In genomic region chr3:176430244-176430893, GRCh38 we compare ENCODE assay signal across 8 cellular contexts.
DNase-seq lines count a peak whose midpoint lies in the region; ATAC-seq, FAIRE-seq and TF ChIP-seq lines count a peak whose summit lies in the region.

No MANE protein-coding gene starts in this region.

- POLR2A ChIA-PET in HEK293 (lab: Yijun Ruan, JAX) = no interaction called here
- POLR2A ChIA-PET in activated CD4-positive, alpha-beta T cell treated with anti-CD3 and anti-CD28 coated beads, Interleukin-2, amount 10 ng/mL, durations not matched to agents 7 days and 5 days (lab: Charles Lee) = no interaction called here

- no peak overlapping the region for H2AFZ ChIP-seq in mesenchymal stem cell (ENCODE audit: low read depth, low read length)

- TF ChIP-seq CTCF in HEK293 (tag by site-specific recombination; IDR thresholded peaks at IDR 0.05) (no peak), bronchial epithelial cell (IDR thresholded peaks at IDR 0.05; ENCODE audit: insufficient read depth, low read length, severe bottlenecking) (peak; percentile 54)

- no peak overlapping the region for H4K91ac ChIP-seq in mesenchymal stem cell (ENCODE audit: low read length)

- 100% methylated on average over 1 of the region's 2 CpGs for WGBS in mesenchymal stem cell

- no peak overlapping the region for H3K4me3 ChIP-seq in HEK293 (ENCODE audit: low read depth, low read length)
- no peak overlapping the region for H3K4me3 ChIP-seq in bronchial epithelial cell (ENCODE audit: low read depth, low read length)
- no peak overlapping the region for H3K4me3 ChIP-seq in mesenchymal stem cell (ENCODE audit: insufficient read depth in 1 of 2, low read depth in 1 of 2, low read length in 2 of 2)

- DNase-seq in DMS153 treated with DMSO at 0.1 percent for 48 hours (lab: John Stamatoyannopoulos, UW; ENCODE audit: unreplicated experiment) = peak; percentile 69
- DNase-seq in NCI-H446 treated with DMSO at 0.1 percent for 48 hours (lab: John Stamatoyannopoulos, UW) = peak; percentile 76
- peak; percentile 42 for DNase-seq in bronchial epithelial cell (ENCODE audit: low read depth)
- peak; percentile 57 for DNase-seq in mesenchymal stem cell
- no peak for DNase-seq in activated CD4-positive, alpha-beta T cell treated with anti-CD3 and anti-CD28 coated beads, Interleukin-2, amount 10 ng/mL, durations not matched to agents 7 days and 5 days
- DNase-seq in GF-D8 (lab: John Stamatoyannopoulos, UW) = no peak
- no peak for DNase-seq in activated naive CD4-positive, alpha-beta T cell treated with anti-CD3 and anti-CD28 coated beads, Interleukin-2, amount 50 U/mL, for 72 hours (ENCODE audit: low spot score in 2 of 2)

- no peak overlapping the region for H3K4me3 Mint-ChIP-seq in activated CD4-positive, alpha-beta T cell treated with anti-CD3 and anti-CD28 coated beads, Interleukin-2, amount 10 ng/mL, durations not matched to agents 7 days and 5 days

- H3K4me1 ChIP-seq in HEK293 (ENCODE audit: control insufficient read depth, insufficient read depth, low read length) (no peaks in the 10 kb centered on the region), mesenchymal stem cell (ENCODE audit: control insufficient read depth, insufficient read depth, low read depth, low read length) (no peaks in the 10 kb centered on the region)

- H4K8ac ChIP-seq in mesenchymal stem cell (ENCODE audit: low read length) = no peak overlapping the region

- H2BK5ac ChIP-seq in mesenchymal stem cell (ENCODE audit: low read depth, low read length, poor library complexity, severe bottlenecking) = no peak overlapping the region

- H3K27me3 ChIP-seq in bronchial epithelial cell (ENCODE audit: control insufficient read depth, insufficient read depth, low read length) (no peaks in the 10 kb centered on the region), mesenchymal stem cell (ENCODE audit: control insufficient read depth in 1 of 2, insufficient read depth in 1 of 2, low read length in 2 of 2) (no peaks in the 10 kb centered on the region)

- H3K4me2 ChIP-seq in mesenchymal stem cell (ENCODE audit: low read length, poor library complexity, severe bottlenecking) = no peak overlapping the region

- H2BK15ac ChIP-seq in mesenchymal stem cell (ENCODE audit: low read depth, poor library complexity, severe bottlenecking) = no peak overlapping the region

- H3K9me3 ChIP-seq in HEK293 (ENCODE audit: control insufficient read depth, insufficient read depth, low read depth, low read length) (no peaks in the 10 kb centered on the region), mesenchymal stem cell (ENCODE audit: control insufficient read depth, low read length) (no peaks in the 10 kb centered on the region)

- CTCF ChIA-PET in HEK293 (lab: Yijun Ruan, JAX) = interaction anchor here (0.7 to 1.8 kb wide), 11 partner anchors 7 to 1922 kb away, joined by 3 to 8 read pairs (median 3); no protein-coding TSS in a partner anchor
- CTCF ChIA-PET in activated CD4-positive, alpha-beta T cell treated with anti-CD3 and anti-CD28 coated beads, Interleukin-2, amount 10 ng/mL, durations not matched to agents 7 days and 5 days (lab: Charles Lee) = no interaction called here

- H3K14ac ChIP-seq in mesenchymal stem cell (ENCODE audit: low read length in 2 of 2) = no peak overlapping the region

- H2BK12ac ChIP-seq in mesenchymal stem cell (ENCODE audit: low read length in 2 of 2) = no peak overlapping the region

- no peaks in the 10 kb centered on the region for H3K4me1 Mint-ChIP-seq in activated CD4-positive, alpha-beta T cell treated with anti-CD3 and anti-CD28 coated beads, Interleukin-2, amount 10 ng/mL, durations not matched to agents 7 days and 5 days

- no peaks in the 10 kb centered on the region for H3K27me3 Mint-ChIP-seq in activated CD4-positive, alpha-beta T cell treated with anti-CD3 and anti-CD28 coated beads, Interleukin-2, amount 10 ng/mL, durations not matched to agents 7 days and 5 days

- no peaks in the 10 kb centered on the region for H3K9me3 Mint-ChIP-seq in activated CD4-positive, alpha-beta T cell treated with anti-CD3 and anti-CD28 coated beads, Interleukin-2, amount 10 ng/mL, durations not matched to agents 7 days and 5 days
- peaks cover 10 to 15% of the 10 kb centered on the region in 2 donors for H3K9me3 Mint-ChIP-seq in activated naive CD4-positive, alpha-beta T cell treated with anti-CD3 and anti-CD28 coated beads, Interleukin-2, amount 50 U/mL, for 72 hours

- no peaks in the 10 kb centered on the region for H3K79me1 ChIP-seq in mesenchymal stem cell (replicated peaks; ENCODE audit: low read length, poor library complexity, severe bottlenecking)

- no peak overlapping the region for H2BK120ac ChIP-seq in mesenchymal stem cell (ENCODE audit: low read depth, low read length)

- no peak overlapping the region for H3K9ac ChIP-seq in mesenchymal stem cell (ENCODE audit: low read length)

- H3K36me3 ChIP-seq in HEK293 (ENCODE audit: control insufficient read depth in 2 of 2, insufficient read depth in 1 of 2, low read length in 2 of 2) = no peaks in the 10 kb centered on the region
- no peaks in the 10 kb centered on the region for H3K36me3 ChIP-seq in bronchial epithelial cell (ENCODE audit: control insufficient read depth, insufficient read depth, low read length)
- H3K36me3 ChIP-seq in mesenchymal stem cell (ENCODE audit: control insufficient read depth in 1 of 2, insufficient read depth in 2 of 2, low read depth in 1 of 2, low read length in 2 of 2) = no peaks in the 10 kb centered on the region

- H3K23ac ChIP-seq in mesenchymal stem cell (ENCODE audit: low read length in 2 of 2) = no peak overlapping the region

- ATAC-seq in activated naive CD4-positive, alpha-beta T cell treated with anti-CD3 and anti-CD28 coated beads, Interleukin-2, amount 50 U/mL, for 72 hours = no peak

- H3K27ac Mint-ChIP-seq in activated CD4-positive, alpha-beta T cell treated with anti-CD3 and anti-CD28 coated beads, Interleukin-2, amount 10 ng/mL, durations not matched to agents 7 days and 5 days = no peak overlapping the region
- no peak overlapping the region for H3K27ac Mint-ChIP-seq in activated naive CD4-positive, alpha-beta T cell treated with anti-CD3 and anti-CD28 coated beads, Interleukin-2, amount 50 U/mL, for 72 hours

- no peak for FAIRE-seq in bronchial epithelial cell (lab: Jason Lieb, UNC)

- no peak overlapping the region for H3K27ac ChIP-seq in HEK293 (ENCODE audit: extremely low read depth, low read depth, low read length)
- H3K27ac ChIP-seq in mesenchymal stem cell (ENCODE audit: low read length, poor library complexity, severe bottlenecking) = no peak overlapping the region

- H3K36me3 Mint-ChIP-seq in activated CD4-positive, alpha-beta T cell treated with anti-CD3 and anti-CD28 coated beads, Interleukin-2, amount 10 ng/mL, durations not matched to agents 7 days and 5 days (ENCODE audit: low read depth) = no peaks in the 10 kb centered on the region
- no peaks in the 10 kb centered on the region for H3K36me3 Mint-ChIP-seq in activated naive CD4-positive, alpha-beta T cell treated with anti-CD3 and anti-CD28 coated beads, Interleukin-2, amount 50 U/mL, for 72 hours

- no peak overlapping the region for H3K18ac ChIP-seq in mesenchymal stem cell (ENCODE audit: low read depth in 1 of 2, low read length in 2 of 2)

- no peak overlapping the region for H3K4ac ChIP-seq in mesenchymal stem cell (ENCODE audit: low read depth in 1 of 2, low read length in 2 of 2)

- no peak overlapping the region for H2AK5ac ChIP-seq in mesenchymal stem cell (ENCODE audit: low read length, severe bottlenecking)

TF ChIP-seq in HEK293, 187 proteins besides CTCF, POLR2A, EP300 and RAD21:
- TF ChIP-seq KLF7 (tag by site-specific recombination; IDR thresholded peaks at IDR 0.05; ENCODE audit: borderline replicate concordance) = no peak
- peak; percentile 78 for TF ChIP-seq ZNF654 (tag by site-specific recombination; IDR thresholded peaks at IDR 0.05; ENCODE audit: low read depth)
TF ChIP-seq in HEK293: peak in this region for 1.

Comparison
In these comparisons a context has a peak if more than half of its experiments do, and no peak if none do; other contexts are left out.
1. DNase-seq: peak in DMS153 treated with DMSO at 0.1 percent for 48 hours (single experiment), NCI-H446 treated with DMSO at 0.1 percent for 48 hours (single experiment), bronchial epithelial cell (single experiment) and mesenchymal stem cell (single experiment); none in activated CD4-positive, alpha-beta T cell treated with anti-CD3 and anti-CD28 coated beads, Interleukin-2, amount 10 ng/mL, durations not matched to agents 7 days and 5 days (single experiment), GF-D8 (single experiment) and activated naive CD4-positive, alpha-beta T cell treated with anti-CD3 and anti-CD28 coated beads, Interleukin-2, amount 50 U/mL, for 72 hours (0 of 2).